Comparison of ENCODE assay signal across 14 cellular contexts in genomic region chr9:133878402-133878801, GRCh38.
DNase-seq lines count a peak whose midpoint lies in the region; ATAC-seq and TF ChIP-seq lines count a peak whose summit lies in the region.
"Had no signal": no experiment of that assay in that cellular context is flagged by ENCODE, and none has a peak within 500 bp of the region (broad histone marks: within the 10 kb centered on the region; RNA-seq: fewer than 3 reads in every experiment).

No MANE protein-coding gene starts in this region.

- H3K36me3 ChIP-seq in RWPE2 (ENCODE audit: low read depth) (no peaks in the 10 kb centered on the region), endodermal cell (ENCODE audit: control insufficient read depth, insufficient read depth, low read length) (no peaks in the 10 kb centered on the region), neural progenitor cell (no peaks in the 10 kb centered on the region)

- H3K9ac ChIP-seq in endodermal cell (ENCODE audit: extremely low read depth, low read length, poor library complexity, severe bottlenecking) (no peak overlapping the region), neural progenitor cell (no peak overlapping the region)

- peaks cover 87% of the 10 kb centered on the region for H4K20me1 ChIP-seq in neural progenitor cell (ENCODE audit: low read depth)

- DNase-seq in RWPE2 (ENCODE audit: low spot score) (no peak), endodermal cell (no peak), neural progenitor cell (ENCODE audit: low spot score) (no peak), GM13977 (ENCODE audit: low spot score) (no peak), pons (ENCODE audit: low spot score) (no peak), HFFc6 (no peak)
- DNase-seq: CD4-positive, CD25-positive, alpha-beta regulatory T cell; HCEC 1CT; NCI-H1105; NCI-H2029 treated with DMSO at 0.1 percent for 48 hours; NCI-H226; NCI-H748 treated with DMSO at 0.1 percent for 48 hours had no signal

- H3K27ac ChIP-seq in RWPE2 (ENCODE audit: poor library complexity, severe bottlenecking): peak overlapping the region; percentile 100
- peak overlapping the region; percentile 29 for H3K27ac ChIP-seq in endodermal cell (ENCODE audit: low read depth, low read length)
- H3K27ac ChIP-seq in neural progenitor cell: no peak overlapping the region

- no peak for TF ChIP-seq POLR2A in GM18505 (IDR thresholded peaks at IDR 0.05; ENCODE audit: borderline replicate concordance, extremely low read depth, insufficient read depth, insufficient read length)

- peaks cover 67% of the 10 kb centered on the region for H3K4me1 ChIP-seq in RWPE2 (ENCODE audit: insufficient read depth, poor library complexity, severe bottlenecking)
- no peaks in the 10 kb centered on the region for H3K4me1 ChIP-seq in endodermal cell (ENCODE audit: control insufficient read depth, insufficient read depth, low read length)
- H3K4me1 ChIP-seq in neural progenitor cell: peaks cover 32% of the 10 kb centered on the region

- H3K4me3 ChIP-seq in RWPE2 (ENCODE audit: severe bottlenecking) (no peak overlapping the region), endodermal cell (ENCODE audit: low read length) (no peak overlapping the region), neural progenitor cell (no peak overlapping the region)

- H3K9me3 ChIP-seq in RWPE2 (ENCODE audit: severe bottlenecking) (no peaks in the 10 kb centered on the region), endodermal cell (ENCODE audit: control insufficient read depth, low read length) (no peaks in the 10 kb centered on the region), neural progenitor cell (ENCODE audit: low read depth) (no peaks in the 10 kb centered on the region)

- no peaks in the 10 kb centered on the region for H3F3A ChIP-seq in neural progenitor cell (ENCODE audit: low read depth)

- H3K27me3 ChIP-seq in RWPE2 (ENCODE audit: insufficient read depth, poor library complexity, severe bottlenecking) (no peaks in the 10 kb centered on the region), endodermal cell (ENCODE audit: control insufficient read depth, insufficient read depth, low read length, poor library complexity, severe bottlenecking) (no peaks in the 10 kb centered on the region), neural progenitor cell (no peaks in the 10 kb centered on the region)

- H3K4me1 Mint-ChIP-seq in endodermal cell (peaks cover 11% of the 10 kb centered on the region), neural progenitor cell (peaks cover 78% of the 10 kb centered on the region), HFFc6 (ENCODE audit: low read depth) (peaks cover 39% of the 10 kb centered on the region)
- H3K4me1 Mint-ChIP-seq: CD4-positive, CD25-positive, alpha-beta regulatory T cell had no signal

- H3K27me3 Mint-ChIP-seq in endodermal cell (ENCODE audit: insufficient read depth) (no peaks in the 10 kb centered on the region), neural progenitor cell (ENCODE audit: insufficient read depth, low read depth) (peaks cover 2% of the 10 kb centered on the region), HFFc6 (ENCODE audit: insufficient read depth) (no peaks in the 10 kb centered on the region; the same call in 1 of the 2 replicates)
- H3K27me3 Mint-ChIP-seq: CD4-positive, CD25-positive, alpha-beta regulatory T cell; IgD-negative memory B cell had no signal

- in situ Hi-C loops in GM13977 (cut with MboI; ENCODE audit: low pct_unique_long_range_greater_than_20kb, low sequenced_read_pairs, unreplicated experiment): no loop called here

- H3K79me2 ChIP-seq in neural progenitor cell (ENCODE audit: low read depth): peaks cover 70% of the 10 kb centered on the region

- ATAC-seq in RWPE2 (ENCODE audit: low read depth) (no peak), GM18505 (IDR thresholded peaks at IDR 0.05; ENCODE audit: unreplicated experiment) (no peak)

- 92 to 93% methylated on average over 13 of the region's 13 CpGs for WGBS in endodermal cell (ENCODE audit: insufficient coverage in 1 of 2, insufficient read length in 1 of 2), 2 experiments

- H3K36me3 Mint-ChIP-seq in endodermal cell (ENCODE audit: low read depth) (no peaks in the 10 kb centered on the region), neural progenitor cell (peaks cover 2% of the 10 kb centered on the region), HFFc6 (ENCODE audit: low read depth) (no peaks in the 10 kb centered on the region)
- H3K36me3 Mint-ChIP-seq: CD4-positive, CD25-positive, alpha-beta regulatory T cell; IgD-negative memory B cell had no signal

- no peak overlapping the region for H3K4me2 ChIP-seq in neural progenitor cell

- H3K9me3 Mint-ChIP-seq in endodermal cell: no peaks in the 10 kb centered on the region
- H3K9me3 Mint-ChIP-seq in neural progenitor cell: no peaks in the 10 kb centered on the region
- H3K9me3 Mint-ChIP-seq in HFFc6: no peaks in the 10 kb centered on the region
- H3K9me3 Mint-ChIP-seq: CD4-positive, CD25-positive, alpha-beta regulatory T cell; IgD-negative memory B cell had no signal

- H3K27ac Mint-ChIP-seq in endodermal cell: peak overlapping the region; percentile 52
- H3K27ac Mint-ChIP-seq in neural progenitor cell: peak overlapping the region; percentile 72
- H3K27ac Mint-ChIP-seq in HFFc6: no peak overlapping the region
- H3K27ac Mint-ChIP-seq: CD4-positive, CD25-positive, alpha-beta regulatory T cell; IgD-negative memory B cell had no signal

- no peak overlapping the region for H2AFZ ChIP-seq in neural progenitor cell (replicated peaks)

- TF ChIP-seq CTCF in RWPE2 (IDR thresholded peaks at IDR 0.05; ENCODE audit: poor library complexity, severe bottlenecking): no peak
- no peak for TF ChIP-seq CTCF in endodermal cell (conservative IDR thresholded peaks at IDR 0.05)
- no peak for TF ChIP-seq CTCF in neural progenitor cell (IDR thresholded peaks at IDR 0.05)
- no peak for TF ChIP-seq CTCF in GM13977 (IDR thresholded peaks at IDR 0.05; ENCODE audit: extremely low read depth, insufficient read depth, missing control alignments)
- TF ChIP-seq CTCF in HFFc6 (IDR thresholded peaks at IDR 0.05): no peak

- H3K4me3 Mint-ChIP-seq in endodermal cell: no peak overlapping the region
- no peak overlapping the region for H3K4me3 Mint-ChIP-seq in neural progenitor cell
- H3K4me3 Mint-ChIP-seq in HFFc6: no peak overlapping the region
- H3K4me3 Mint-ChIP-seq: CD4-positive, CD25-positive, alpha-beta regulatory T cell had no signal
